Comparison of ENCODE assay signal across 1 cellular context in the genomic region with DNA sequence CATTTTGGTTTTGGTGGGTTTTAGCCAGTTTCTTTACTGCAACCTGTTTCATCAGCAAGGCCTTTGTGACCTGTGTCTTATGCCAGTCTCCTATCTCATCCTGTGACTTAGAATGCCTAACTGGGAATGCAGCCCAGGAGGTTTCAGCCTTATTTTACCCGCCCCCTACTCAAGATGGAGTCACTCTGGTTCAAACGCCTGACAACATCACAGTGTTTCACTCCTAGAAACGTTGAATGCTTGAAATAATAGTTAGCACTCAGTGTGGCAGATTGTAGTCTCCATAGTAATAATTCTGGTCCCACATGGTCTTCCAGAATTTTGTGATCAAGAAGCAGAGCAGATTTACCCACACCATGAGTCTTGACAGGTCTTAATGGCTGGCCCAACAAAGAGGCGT.
TF ChIP-seq lines count a peak whose summit lies in the region.

No MANE protein-coding gene starts in this region.

TF ChIP-seq in K562, 482 proteins besides CTCF, POLR2A, EP300 and RAD21 (continued from another document):
- TF ChIP-seq ZNF175 (CRISPR knock-in tag; IDR thresholded peaks at IDR 0.05; ENCODE audit: low read depth) (peak; percentile 98), KDM4B (IDR thresholded peaks at IDR 0.05; ENCODE audit: borderline replicate concordance in 2 of 2, low read depth in 1 of 2) (no peak), IFI16 (CRISPR knock-in tag; IDR thresholded peaks at IDR 0.05) (no peak), CBX1 (IDR thresholded peaks at IDR 0.05; ENCODE audit: low read depth) (no peak), ZNF644 (tag; IDR thresholded peaks at IDR 0.05; ENCODE audit: low read depth) (0 out of 2 replicates have a peak, but pooled peaks have one; percentile 47), ZNF354B (CRISPR knock-in tag; IDR thresholded peaks at IDR 0.05) (no peak), SMC3 (conservative IDR thresholded peaks at IDR 0.05; ENCODE audit: insufficient read depth, low read depth, low read length) (no peak), TAF7 (tag; IDR thresholded peaks at IDR 0.05) (no peak), ZNF79 (CRISPR knock-in tag; IDR thresholded peaks at IDR 0.05; ENCODE audit: low read depth) (no peak), CHCHD3 (CRISPR knock-in tag; IDR thresholded peaks at IDR 0.05) (no peak), BACH1 (tag; IDR thresholded peaks at IDR 0.05) (peak; percentile 76), ZNF589 (CRISPR knock-in tag; IDR thresholded peaks at IDR 0.05; ENCODE audit: low read depth) (peak; percentile 93), POLR3G (IDR thresholded peaks at IDR 0.05; ENCODE audit: extremely low read depth, insufficient read length, insufficient replicate concordance) (no peak)
- TF ChIP-seq, protein P1, sequence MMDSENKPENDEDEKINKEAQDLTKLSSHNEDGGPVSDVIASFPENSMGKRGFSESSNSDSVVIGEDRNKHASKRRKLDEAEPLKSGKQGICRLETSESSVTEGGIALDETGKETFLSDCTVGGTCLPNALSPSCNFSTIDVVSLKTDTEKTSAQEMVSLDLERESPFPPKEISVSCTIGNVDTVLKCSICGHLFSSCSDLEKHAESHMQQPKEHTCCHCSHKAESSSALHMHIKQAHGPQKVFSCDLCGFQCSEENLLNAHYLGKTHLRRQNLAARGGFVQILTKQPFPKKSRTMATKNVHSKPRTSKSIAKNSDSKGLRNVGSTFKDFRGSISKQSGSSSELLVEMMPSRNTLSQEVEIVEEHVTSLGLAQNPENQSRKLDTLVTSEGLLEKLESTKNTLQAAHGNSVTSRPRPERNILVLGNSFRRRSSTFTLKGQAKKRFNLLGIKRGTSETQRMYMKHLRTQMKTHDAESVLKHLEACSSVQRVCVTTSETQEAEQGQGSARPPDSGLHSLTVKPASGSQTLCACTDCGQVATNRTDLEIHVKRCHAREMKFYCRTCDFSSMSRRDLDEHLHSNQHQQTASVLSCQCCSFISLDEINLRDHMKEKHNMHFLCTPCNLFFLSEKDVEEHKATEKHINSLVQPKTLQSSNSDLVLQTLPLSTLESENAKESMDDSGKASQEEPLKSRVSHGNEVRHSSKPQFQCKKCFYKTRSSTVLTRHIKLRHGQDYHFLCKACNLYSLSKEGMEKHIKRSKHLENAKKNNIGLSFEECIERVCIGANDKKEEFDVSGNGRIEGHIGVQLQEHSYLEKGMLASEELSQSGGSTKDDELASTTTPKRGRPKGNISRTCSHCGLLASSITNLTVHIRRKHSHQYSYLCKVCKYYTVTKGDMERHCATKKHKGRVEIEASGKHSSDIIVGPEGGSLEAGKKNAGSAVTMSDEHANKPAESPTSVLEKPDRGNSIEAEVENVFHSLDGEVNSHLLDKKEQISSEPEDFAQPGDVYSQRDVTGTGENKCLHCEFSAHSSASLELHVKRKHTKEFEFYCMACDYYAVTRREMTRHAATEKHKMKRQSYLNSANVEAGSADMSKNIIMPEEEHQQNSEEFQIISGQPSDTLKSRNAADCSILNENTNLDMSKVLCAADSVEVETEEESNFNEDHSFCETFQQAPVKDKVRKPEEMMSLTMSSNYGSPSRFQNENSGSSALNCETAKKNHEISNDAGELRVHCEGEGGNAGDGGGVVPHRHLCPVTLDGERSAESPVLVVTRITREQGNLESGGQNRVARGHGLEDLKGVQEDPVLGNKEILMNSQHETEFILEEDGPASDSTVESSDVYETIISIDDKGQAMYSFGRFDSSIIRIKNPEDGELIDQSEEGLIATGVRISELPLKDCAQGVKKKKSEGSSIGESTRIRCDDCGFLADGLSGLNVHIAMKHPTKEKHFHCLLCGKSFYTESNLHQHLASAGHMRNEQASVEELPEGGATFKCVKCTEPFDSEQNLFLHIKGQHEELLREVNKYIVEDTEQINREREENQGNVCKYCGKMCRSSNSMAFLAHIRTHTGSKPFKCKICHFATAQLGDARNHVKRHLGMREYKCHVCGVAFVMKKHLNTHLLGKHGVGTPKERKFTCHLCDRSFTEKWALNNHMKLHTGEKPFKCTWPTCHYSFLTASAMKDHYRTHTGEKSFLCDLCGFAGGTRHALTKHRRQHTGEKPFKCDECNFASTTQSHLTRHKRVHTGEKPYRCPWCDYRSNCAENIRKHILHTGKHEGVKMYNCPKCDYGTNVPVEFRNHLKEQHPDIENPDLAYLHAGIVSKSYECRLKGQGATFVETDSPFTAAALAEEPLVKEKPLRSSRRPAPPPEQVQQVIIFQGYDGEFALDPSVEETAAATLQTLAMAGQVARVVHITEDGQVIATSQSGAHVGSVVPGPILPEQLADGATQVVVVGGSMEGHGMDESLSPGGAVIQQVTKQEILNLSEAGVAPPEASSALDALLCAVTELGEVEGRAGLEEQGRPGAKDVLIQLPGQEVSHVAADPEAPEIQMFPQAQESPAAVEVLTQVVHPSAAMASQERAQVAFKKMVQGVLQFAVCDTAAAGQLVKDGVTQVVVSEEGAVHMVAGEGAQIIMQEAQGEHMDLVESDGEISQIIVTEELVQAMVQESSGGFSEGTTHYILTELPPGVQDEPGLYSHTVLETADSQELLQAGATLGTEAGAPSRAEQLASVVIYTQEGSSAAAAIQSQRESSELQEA (IDR thresholded peaks at IDR 0.05; ENCODE audit: low read depth): no peak
- TF ChIP-seq, protein P2, sequence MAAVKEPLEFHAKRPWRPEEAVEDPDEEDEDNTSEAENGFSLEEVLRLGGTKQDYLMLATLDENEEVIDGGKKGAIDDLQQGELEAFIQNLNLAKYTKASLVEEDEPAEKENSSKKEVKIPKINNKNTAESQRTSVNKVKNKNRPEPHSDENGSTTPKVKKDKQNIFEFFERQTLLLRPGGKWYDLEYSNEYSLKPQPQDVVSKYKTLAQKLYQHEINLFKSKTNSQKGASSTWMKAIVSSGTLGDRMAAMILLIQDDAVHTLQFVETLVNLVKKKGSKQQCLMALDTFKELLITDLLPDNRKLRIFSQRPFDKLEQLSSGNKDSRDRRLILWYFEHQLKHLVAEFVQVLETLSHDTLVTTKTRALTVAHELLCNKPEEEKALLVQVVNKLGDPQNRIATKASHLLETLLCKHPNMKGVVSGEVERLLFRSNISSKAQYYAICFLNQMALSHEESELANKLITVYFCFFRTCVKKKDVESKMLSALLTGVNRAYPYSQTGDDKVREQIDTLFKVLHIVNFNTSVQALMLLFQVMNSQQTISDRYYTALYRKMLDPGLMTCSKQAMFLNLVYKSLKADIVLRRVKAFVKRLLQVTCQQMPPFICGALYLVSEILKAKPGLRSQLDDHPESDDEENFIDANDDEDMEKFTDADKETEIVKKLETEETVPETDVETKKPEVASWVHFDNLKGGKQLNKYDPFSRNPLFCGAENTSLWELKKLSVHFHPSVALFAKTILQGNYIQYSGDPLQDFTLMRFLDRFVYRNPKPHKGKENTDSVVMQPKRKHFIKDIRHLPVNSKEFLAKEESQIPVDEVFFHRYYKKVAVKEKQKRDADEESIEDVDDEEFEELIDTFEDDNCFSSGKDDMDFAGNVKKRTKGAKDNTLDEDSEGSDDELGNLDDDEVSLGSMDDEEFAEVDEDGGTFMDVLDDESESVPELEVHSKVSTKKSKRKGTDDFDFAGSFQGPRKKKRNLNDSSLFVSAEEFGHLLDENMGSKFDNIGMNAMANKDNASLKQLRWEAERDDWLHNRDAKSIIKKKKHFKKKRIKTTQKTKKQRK (IDR thresholded peaks at IDR 0.05; ENCODE audit: borderline replicate concordance, low read depth, low read length): no peak
- TF ChIP-seq, protein P3, sequence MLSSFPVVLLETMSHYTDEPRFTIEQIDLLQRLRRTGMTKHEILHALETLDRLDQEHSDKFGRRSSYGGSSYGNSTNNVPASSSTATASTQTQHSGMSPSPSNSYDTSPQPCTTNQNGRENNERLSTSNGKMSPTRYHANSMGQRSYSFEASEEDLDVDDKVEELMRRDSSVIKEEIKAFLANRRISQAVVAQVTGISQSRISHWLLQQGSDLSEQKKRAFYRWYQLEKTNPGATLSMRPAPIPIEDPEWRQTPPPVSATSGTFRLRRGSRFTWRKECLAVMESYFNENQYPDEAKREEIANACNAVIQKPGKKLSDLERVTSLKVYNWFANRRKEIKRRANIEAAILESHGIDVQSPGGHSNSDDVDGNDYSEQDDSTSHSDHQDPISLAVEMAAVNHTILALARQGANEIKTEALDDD (IDR thresholded peaks at IDR 0.05): no peak
- TF ChIP-seq, protein P4, sequence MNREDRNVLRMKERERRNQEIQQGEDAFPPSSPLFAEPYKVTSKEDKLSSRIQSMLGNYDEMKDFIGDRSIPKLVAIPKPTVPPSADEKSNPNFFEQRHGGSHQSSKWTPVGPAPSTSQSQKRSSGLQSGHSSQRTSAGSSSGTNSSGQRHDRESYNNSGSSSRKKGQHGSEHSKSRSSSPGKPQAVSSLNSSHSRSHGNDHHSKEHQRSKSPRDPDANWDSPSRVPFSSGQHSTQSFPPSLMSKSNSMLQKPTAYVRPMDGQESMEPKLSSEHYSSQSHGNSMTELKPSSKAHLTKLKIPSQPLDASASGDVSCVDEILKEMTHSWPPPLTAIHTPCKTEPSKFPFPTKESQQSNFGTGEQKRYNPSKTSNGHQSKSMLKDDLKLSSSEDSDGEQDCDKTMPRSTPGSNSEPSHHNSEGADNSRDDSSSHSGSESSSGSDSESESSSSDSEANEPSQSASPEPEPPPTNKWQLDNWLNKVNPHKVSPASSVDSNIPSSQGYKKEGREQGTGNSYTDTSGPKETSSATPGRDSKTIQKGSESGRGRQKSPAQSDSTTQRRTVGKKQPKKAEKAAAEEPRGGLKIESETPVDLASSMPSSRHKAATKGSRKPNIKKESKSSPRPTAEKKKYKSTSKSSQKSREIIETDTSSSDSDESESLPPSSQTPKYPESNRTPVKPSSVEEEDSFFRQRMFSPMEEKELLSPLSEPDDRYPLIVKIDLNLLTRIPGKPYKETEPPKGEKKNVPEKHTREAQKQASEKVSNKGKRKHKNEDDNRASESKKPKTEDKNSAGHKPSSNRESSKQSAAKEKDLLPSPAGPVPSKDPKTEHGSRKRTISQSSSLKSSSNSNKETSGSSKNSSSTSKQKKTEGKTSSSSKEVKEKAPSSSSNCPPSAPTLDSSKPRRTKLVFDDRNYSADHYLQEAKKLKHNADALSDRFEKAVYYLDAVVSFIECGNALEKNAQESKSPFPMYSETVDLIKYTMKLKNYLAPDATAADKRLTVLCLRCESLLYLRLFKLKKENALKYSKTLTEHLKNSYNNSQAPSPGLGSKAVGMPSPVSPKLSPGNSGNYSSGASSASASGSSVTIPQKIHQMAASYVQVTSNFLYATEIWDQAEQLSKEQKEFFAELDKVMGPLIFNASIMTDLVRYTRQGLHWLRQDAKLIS (CRISPR knock-in tag; IDR thresholded peaks at IDR 0.05): no peak
- TF ChIP-seq, protein P5, sequence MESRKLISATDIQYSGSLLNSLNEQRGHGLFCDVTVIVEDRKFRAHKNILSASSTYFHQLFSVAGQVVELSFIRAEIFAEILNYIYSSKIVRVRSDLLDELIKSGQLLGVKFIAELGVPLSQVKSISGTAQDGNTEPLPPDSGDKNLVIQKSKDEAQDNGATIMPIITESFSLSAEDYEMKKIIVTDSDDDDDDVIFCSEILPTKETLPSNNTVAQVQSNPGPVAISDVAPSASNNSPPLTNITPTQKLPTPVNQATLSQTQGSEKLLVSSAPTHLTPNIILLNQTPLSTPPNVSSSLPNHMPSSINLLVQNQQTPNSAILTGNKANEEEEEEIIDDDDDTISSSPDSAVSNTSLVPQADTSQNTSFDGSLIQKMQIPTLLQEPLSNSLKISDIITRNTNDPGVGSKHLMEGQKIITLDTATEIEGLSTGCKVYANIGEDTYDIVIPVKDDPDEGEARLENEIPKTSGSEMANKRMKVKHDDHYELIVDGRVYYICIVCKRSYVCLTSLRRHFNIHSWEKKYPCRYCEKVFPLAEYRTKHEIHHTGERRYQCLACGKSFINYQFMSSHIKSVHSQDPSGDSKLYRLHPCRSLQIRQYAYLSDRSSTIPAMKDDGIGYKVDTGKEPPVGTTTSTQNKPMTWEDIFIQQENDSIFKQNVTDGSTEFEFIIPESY (CRISPR knock-in tag; IDR thresholded peaks at IDR 0.05): no peak
TF ChIP-seq in K562: peak in this region for 35.
